8 cellular contexts compared by ENCODE assay signal in genomic region chr20:63625771-63626423, GRCh38. TPM values are rescaled to one million over a fixed set of nuclear protein-coding genes. Genes with fewer than 3 reads are reported as not detected.
DNase-seq lines count a peak whose midpoint lies in the region; ATAC-seq and TF ChIP-seq lines count a peak whose summit lies in the region.

No MANE protein-coding gene starts in this region.

- no peaks in the 10 kb centered on the region for H3K9me3 ChIP-seq in CD4-positive, alpha-beta T cell (ENCODE audit: control insufficient read depth, low read length)
- H3K9me3 ChIP-seq in psoas muscle = no peaks in the 10 kb centered on the region

- H3K4me3 Mint-ChIP-seq in CD4-positive, alpha-beta T cell = peak overlapping the region; percentile 79
- H3K4me3 Mint-ChIP-seq in HFFc6 = peak overlapping the region; percentile 88
- H3K4me3 Mint-ChIP-seq in activated T-helper 1 cell treated with anti-CD3 and anti-CD28 coated beads, Interleukin-12 subunit alpha, Interleukin-12 subunit beta, Interleukin-2, Interleukin-4 antibody, amounts not matched to agents 30 ng/mL and 10 ng/mL and 1 ng/mL, durations not matched to agents 14 hours and 24 hours and 36 hours = peak overlapping the region; percentile 85

- no peaks in the 10 kb centered on the region for H3K36me3 ChIP-seq in psoas muscle (ENCODE audit: insufficient read depth in 1 of 2, low read depth in 1 of 2)

- CTCF ChIA-PET in CD4-positive, alpha-beta T cell (lab: Charles Lee) = interaction anchor here (1.7 to 1.9 kb wide), 2 partner anchors 16 to 88 kb away, joined by 6 to 11 read pairs; partner anchors contain the start of gene PTK6

- TF ChIP-seq CTCF in CD4-positive, alpha-beta T cell (IDR thresholded peaks at IDR 0.05) = no peak
- TF ChIP-seq CTCF in HFFc6 (IDR thresholded peaks at IDR 0.05) (no peak), foreskin fibroblast (IDR thresholded peaks at IDR 0.05; ENCODE audit: low read depth, low read length) (no peak), psoas muscle (IDR thresholded peaks at IDR 0.05) (no peak)

- H3K4me3 ChIP-seq in foreskin fibroblast (ENCODE audit: low read depth in 1 of 2, low read length in 2 of 2) = peak overlapping the region; percentile 77 to 83
- peak overlapping the region; percentile 80 for H3K4me3 ChIP-seq in psoas muscle

- H3K27ac ChIP-seq in CD4-positive, alpha-beta T cell (ENCODE audit: low read depth, low read length) = peak overlapping the region; percentile 89
- H3K27ac ChIP-seq in psoas muscle = peak overlapping the region; percentile 96

- H3K27ac Mint-ChIP-seq in CD4-positive, alpha-beta T cell = peak overlapping the region; percentile 87
- peak overlapping the region; percentile 87 for H3K27ac Mint-ChIP-seq in HFFc6
- H3K27ac Mint-ChIP-seq in activated T-helper 1 cell treated with anti-CD3 and anti-CD28 coated beads, Interleukin-12 subunit alpha, Interleukin-12 subunit beta, Interleukin-2, Interleukin-4 antibody, amounts not matched to agents 30 ng/mL and 10 ng/mL and 1 ng/mL, durations not matched to agents 14 hours and 24 hours and 36 hours = peak overlapping the region; percentile 74

- H3K36me3 Mint-ChIP-seq in CD4-positive, alpha-beta T cell (ENCODE audit: low read depth) = peaks cover 41% of the 10 kb centered on the region
- peaks cover 15% of the 10 kb centered on the region for H3K36me3 Mint-ChIP-seq in HFFc6 (ENCODE audit: low read depth)
- peaks cover 19% of the 10 kb centered on the region for H3K36me3 Mint-ChIP-seq in activated T-helper 1 cell treated with anti-CD3 and anti-CD28 coated beads, Interleukin-12 subunit alpha, Interleukin-12 subunit beta, Interleukin-2, Interleukin-4 antibody, amounts not matched to agents 30 ng/mL and 10 ng/mL and 1 ng/mL, durations not matched to agents 14 hours and 24 hours and 36 hours (ENCODE audit: low read depth)

- H3K9me3 Mint-ChIP-seq in CD4-positive, alpha-beta T cell = no peaks in the 10 kb centered on the region
- no peaks in the 10 kb centered on the region for H3K9me3 Mint-ChIP-seq in HFFc6
- H3K9me3 Mint-ChIP-seq in activated T-helper 1 cell treated with anti-CD3 and anti-CD28 coated beads, Interleukin-12 subunit alpha, Interleukin-12 subunit beta, Interleukin-2, Interleukin-4 antibody, amounts not matched to agents 30 ng/mL and 10 ng/mL and 1 ng/mL, durations not matched to agents 14 hours and 24 hours and 36 hours = no peaks in the 10 kb centered on the region

- POLR2A ChIA-PET in CD4-positive, alpha-beta T cell (lab: Charles Lee) = interaction anchor here (0.9 to 13.6 kb wide), 3 partner anchors 13 to 73 kb away, joined by 3 to 449 read pairs (median 5); no protein-coding TSS in a partner anchor

- H3K4me1 ChIP-seq in psoas muscle = peaks cover 15% of the 10 kb centered on the region

- no peaks in the 10 kb centered on the region for H3K27me3 ChIP-seq in CD4-positive, alpha-beta T cell (ENCODE audit: control insufficient read depth, insufficient read depth, low read length)
- H3K27me3 ChIP-seq in psoas muscle (ENCODE audit: insufficient read depth in 3 of 3, low read length in 2 of 3) = no peaks in the 10 kb centered on the region

- DNase-seq in CD4-positive, alpha-beta T cell = peak in 3 of 10 experiments; percentile 9 to 42 (median 25)
- DNase-seq in HFFc6 (no peak), foreskin fibroblast (peak in 1 of 2 donors; percentile 50), psoas muscle (no peak), NOMO-1 treated with DMSO at 0.1 percent for 48 hours (lab: John Stamatoyannopoulos, UW; ENCODE audit: unreplicated experiment) (no peak), NOMO-1 (lab: John Stamatoyannopoulos, UW; ENCODE audit: unreplicated experiment in 2 of 2) (no peak)
- DNase-seq in activated T-helper 1 cell treated with anti-CD3 and anti-CD28 coated beads, Interleukin-12 subunit alpha, Interleukin-12 subunit beta, Interleukin-2, Interleukin-4 antibody, amounts not matched to agents 30 ng/mL and 10 ng/mL and 1 ng/mL, durations not matched to agents 14 hours and 24 hours and 36 hours (ENCODE audit: low spot score) = no peak

- peaks cover 42% of the 10 kb centered on the region for H3K4me1 Mint-ChIP-seq in CD4-positive, alpha-beta T cell (ENCODE audit: low read depth)
- peaks cover 20% of the 10 kb centered on the region for H3K4me1 Mint-ChIP-seq in HFFc6 (ENCODE audit: low read depth)
- H3K4me1 Mint-ChIP-seq in activated T-helper 1 cell treated with anti-CD3 and anti-CD28 coated beads, Interleukin-12 subunit alpha, Interleukin-12 subunit beta, Interleukin-2, Interleukin-4 antibody, amounts not matched to agents 30 ng/mL and 10 ng/mL and 1 ng/mL, durations not matched to agents 14 hours and 24 hours and 36 hours (ENCODE audit: low read depth) = peaks cover 26% of the 10 kb centered on the region

- intact Hi-C loops in CD4-positive, alpha-beta T cell (cut with DNase I, micrococcal nuclease) = no loop called here
- intact Hi-C loops in activated T-helper 1 cell treated with anti-CD3 and anti-CD28 coated beads, Interleukin-12 subunit alpha, Interleukin-12 subunit beta, Interleukin-2, Interleukin-4 antibody, amounts not matched to agents 30 ng/mL and 10 ng/mL and 1 ng/mL, durations not matched to agents 14 hours and 24 hours and 36 hours (cut with micrococcal nuclease) = loop anchor here (2.0 to 5.0 kb wide), 7 partner anchors 15 to 437 kb away; partner anchors contain the start of genes PPDPF, TCEA2, TPD52L2 and UCKL1
- intact Hi-C loops in psoas muscle (cut with DNase I) = no loop called here

- 8 to 20% (median 10%) methylated on average over 20 to 36 of the region's 36 CpGs for WGBS in psoas muscle, 3 donors

- ATAC-seq in CD4-positive, alpha-beta T cell (ENCODE audit: poor library complexity) = no peak
- ATAC-seq in psoas muscle (peak in 2 of 4 donors; percentile 1 to 12), HG03457 (IDR thresholded peaks at IDR 0.05; ENCODE audit: unreplicated experiment) (no peak)

- no peaks in the 10 kb centered on the region for H3K27me3 Mint-ChIP-seq in CD4-positive, alpha-beta T cell
- H3K27me3 Mint-ChIP-seq in HFFc6 (ENCODE audit: insufficient read depth) = peaks cover 2% of the 10 kb centered on the region; the same call in 1 of the 2 replicates
- no peaks in the 10 kb centered on the region for H3K27me3 Mint-ChIP-seq in activated T-helper 1 cell treated with anti-CD3 and anti-CD28 coated beads, Interleukin-12 subunit alpha, Interleukin-12 subunit beta, Interleukin-2, Interleukin-4 antibody, amounts not matched to agents 30 ng/mL and 10 ng/mL and 1 ng/mL, durations not matched to agents 14 hours and 24 hours and 36 hours (ENCODE audit: insufficient read depth)

RNA-seq across cellular contexts. Expression of gene GMEB2, which starts 1.0 kb away (rescaled TPM):
- 10 to 100 TPM; 32.9 to 34.0 TPM for total RNA-seq in CD4-positive, alpha-beta T cell
- total RNA-seq in HFFc6 (2021; fragmentation: NEBNext Ultra II Directional; extraction: Animal tissue kit (Norgen Biotek cat#: 25700)) = 10 to 100 TPM; 10.9 to 12.4 (median 12.0) TPM
- total RNA-seq in activated T-helper 1 cell treated with anti-CD3 and anti-CD28 coated beads, Interleukin-12 subunit alpha, Interleukin-12 subunit beta, Interleukin-2, Interleukin-4 antibody, amounts not matched to agents 30 ng/mL and 10 ng/mL and 1 ng/mL, durations not matched to agents 14 hours and 24 hours and 36 hours = 13.4 and 13.7 TPM in 2 replicates
- total RNA-seq in psoas muscle = 10 to 100 TPM in 1 of 4 donors, 1 to 10 TPM in 3; 5.4 to 10.1 (median 7.8) TPM
- polyA plus RNA-seq in psoas muscle = 1 to 10 TPM; 6.9 to 8.7 (median 8.5) TPM

RNA-seq across cellular contexts. Expression of gene STMN3, which starts 27.3 kb away (rescaled TPM):
- total RNA-seq in CD4-positive, alpha-beta T cell = 100 to 1,000 TPM; 122 to 127 TPM
- 1 to 10 TPM in 5 of 6 experiments, under 1 TPM in 1; 0.77 to 3.2 (median 1.5) TPM for total RNA-seq in HFFc6 (2021; fragmentation: NEBNext Ultra II Directional; extraction: Animal tissue kit (Norgen Biotek cat#: 25700))
- total RNA-seq in activated T-helper 1 cell treated with anti-CD3 and anti-CD28 coated beads, Interleukin-12 subunit alpha, Interleukin-12 subunit beta, Interleukin-2, Interleukin-4 antibody, amounts not matched to agents 30 ng/mL and 10 ng/mL and 1 ng/mL, durations not matched to agents 14 hours and 24 hours and 36 hours = 5.3 and 5.5 TPM in 2 replicates
- 1 to 10 TPM; 2.4 to 3.1 (median 2.7) TPM for total RNA-seq in psoas muscle
- 1 to 10 TPM; 1.0 to 2.7 (median 1.2) TPM for polyA plus RNA-seq in psoas muscle

RNA-seq across cellular contexts. Expression of gene RTEL1, which starts 32.2 kb away (rescaled TPM):
- 10 to 100 TPM; 25.5 to 27.6 TPM for total RNA-seq in CD4-positive, alpha-beta T cell
- total RNA-seq in HFFc6 (2021; fragmentation: NEBNext Ultra II Directional; extraction: Animal tissue kit (Norgen Biotek cat#: 25700)) = 10 to 100 TPM; 19.0 to 26.8 (median 22.7) TPM
- total RNA-seq in activated T-helper 1 cell treated with anti-CD3 and anti-CD28 coated beads, Interleukin-12 subunit alpha, Interleukin-12 subunit beta, Interleukin-2, Interleukin-4 antibody, amounts not matched to agents 30 ng/mL and 10 ng/mL and 1 ng/mL, durations not matched to agents 14 hours and 24 hours and 36 hours = 54.4 and 55.5 TPM in 2 replicates
- total RNA-seq in psoas muscle = 10 to 100 TPM in 2 of 4 donors, 1 to 10 TPM in 2; 9.2 to 17.5 (median 10.9) TPM
- 1 to 10 TPM; 5.2 to 7.3 (median 7.1) TPM for polyA plus RNA-seq in psoas muscle

RNA-seq across cellular contexts. Expression of gene HELZ2, which starts 51.9 kb away (rescaled TPM):
- total RNA-seq in CD4-positive, alpha-beta T cell = 10 to 100 TPM; 57.7 to 59.6 TPM
- 10 to 100 TPM; 14.7 to 20.4 (median 16.5) TPM for total RNA-seq in HFFc6 (2021; fragmentation: NEBNext Ultra II Directional; extraction: Animal tissue kit (Norgen Biotek cat#: 25700))
- 17.9 and 18.9 TPM in 2 replicates for total RNA-seq in activated T-helper 1 cell treated with anti-CD3 and anti-CD28 coated beads, Interleukin-12 subunit alpha, Interleukin-12 subunit beta, Interleukin-2, Interleukin-4 antibody, amounts not matched to agents 30 ng/mL and 10 ng/mL and 1 ng/mL, durations not matched to agents 14 hours and 24 hours and 36 hours
- 1 to 10 TPM; 3.5 to 8.0 (median 5.4) TPM for total RNA-seq in psoas muscle
- polyA plus RNA-seq in psoas muscle = 1 to 10 TPM in 2 of 3 donors, under 1 TPM in 1; 0.82 to 3.1 (median 1.5) TPM

Comparison
In these comparisons a context has a peak if more than half of its experiments do, and no peak if none do; other contexts are left out.
1. RNA of gene STMN3, which starts 27.3 kb away (total RNA-seq): 122 to 127 TPM in CD4-positive, alpha-beta T cell; 5.3 to 5.5 TPM in activated T-helper 1 cell treated with anti-CD3 and anti-CD28 coated beads, Interleukin-12 subunit alpha, Interleukin-12 subunit beta, Interleukin-2, Interleukin-4 antibody, amounts not matched to agents 30 ng/mL and 10 ng/mL and 1 ng/mL, durations not matched to agents 14 hours and 24 hours and 36 hours, 2.4 to 3.1 TPM in psoas muscle and 0.77 to 3.2 TPM in HFFc6; every median in the first group is over 10 times any median in the second.
2. Peak in every context shown above with its lines, with median percentiles within 50 percentile points of each other: H3K27ac Mint-ChIP-seq and H3K4me3 Mint-ChIP-seq.